8 cellular contexts compared by ENCODE assay signal in the genomic region with DNA sequence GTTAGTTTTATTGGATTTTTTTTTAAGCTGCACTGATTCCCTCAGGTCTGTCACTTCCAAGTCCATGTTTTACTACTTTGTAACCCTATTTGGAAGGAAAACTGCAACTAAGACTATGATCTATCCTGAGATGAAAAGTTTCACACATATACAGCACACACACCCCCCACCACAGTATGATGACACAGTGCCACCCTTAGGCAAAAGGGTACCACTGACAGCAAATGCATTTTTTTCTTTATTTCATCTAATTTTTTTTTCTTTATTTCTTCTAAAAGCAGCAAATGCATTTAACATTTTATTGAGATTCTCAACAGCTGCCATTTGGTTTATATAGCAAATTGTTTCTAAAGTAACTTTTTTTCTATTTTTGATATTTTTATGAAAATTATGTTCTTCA. TPM values are rescaled to one million over a fixed set of nuclear protein-coding genes. Genes with fewer than 3 reads are reported as not detected.
DNase-seq lines count a peak whose midpoint lies in the region; ATAC-seq, FAIRE-seq and TF ChIP-seq lines count a peak whose summit lies in the region.

No MANE protein-coding gene starts in this region.

- peak in 3 of 4 donors; percentile 68 to 74 (median 73) for ATAC-seq in pancreas
- no peak for ATAC-seq in GM18520 (IDR thresholded peaks at IDR 0.05; ENCODE audit: unreplicated experiment)
- ATAC-seq in HG03565 (IDR thresholded peaks at IDR 0.05; ENCODE audit: unreplicated experiment): no peak

- intact Hi-C loops in pancreas (cut with DNase I): no loop called here

- POLR2A ChIA-PET in SK-N-SH (lab: Yijun Ruan, JAX): no interaction called here

- H3K9me3 ChIP-seq in BE2C (no peaks in the 10 kb centered on the region), GM23248 (ENCODE audit: low read depth) (no peaks in the 10 kb centered on the region), SK-N-SH (no peaks in the 10 kb centered on the region), pancreas (no peaks in the 10 kb centered on the region)

- H3K9ac ChIP-seq in GM23248 (no peak overlapping the region), SK-N-SH (no peak overlapping the region)

- H3F3A ChIP-seq in GM23248 (ENCODE audit: insufficient read depth) (no peaks in the 10 kb centered on the region), SK-N-SH (replicated peaks; ENCODE audit: insufficient read depth) (no peaks in the 10 kb centered on the region)

- in situ Hi-C loops in GM23248 (cut with MboI): no loop called here

- no peaks in the 10 kb centered on the region; the same call in 1 of the 2 replicates for H3K4me1 ChIP-seq in BE2C
- peaks cover 6% of the 10 kb centered on the region; the same call in 1 of the 2 replicates for H3K4me1 ChIP-seq in GM23248 (ENCODE audit: insufficient read depth)
- peaks cover 0 to 3% of the 10 kb centered on the region in 2 experiments; a peak in 1 of 4 replicates for H3K4me1 ChIP-seq in SK-N-SH (ENCODE audit: control insufficient read depth in 1 of 2, insufficient read depth in 2 of 2, low read depth in 1 of 2, low read length in 1 of 2)
- H3K4me1 ChIP-seq in pancreas: peaks cover 0 to 5% (median 0%) of the 10 kb centered on the region in 3 donors

- no peaks in the 10 kb centered on the region for H3K9me2 ChIP-seq in GM23248 (ENCODE audit: insufficient read depth)
- no peaks in the 10 kb centered on the region for H3K9me2 ChIP-seq in SK-N-SH

- no peak overlapping the region for H3K27ac Mint-ChIP-seq in mesothelial cell of epicardium

- H3K79me2 ChIP-seq in GM23248 (ENCODE audit: insufficient read depth) (no peaks in the 10 kb centered on the region), SK-N-SH (ENCODE audit: insufficient read depth) (no peaks in the 10 kb centered on the region)

- H3K4me2 ChIP-seq in GM23248 (ENCODE audit: unreplicated experiment): peak overlapping the region; percentile 45
- H3K4me2 ChIP-seq in SK-N-SH: no peak overlapping the region

- H3K27me3 Mint-ChIP-seq in mesothelial cell of epicardium (ENCODE audit: low read depth): no peaks in the 10 kb centered on the region

- no peaks in the 10 kb centered on the region for H3K4me1 Mint-ChIP-seq in mesothelial cell of epicardium

- H3K27ac ChIP-seq in GM23248 (no peak overlapping the region), SK-N-SH (ENCODE audit: low read depth in 2 of 2, low read length in 1 of 2) (peak overlapping the region in 1 of 2 experiments; percentile 12; a peak in 1 of 4 replicates), pancreas (no peak overlapping the region)

- H3K36me3 ChIP-seq in BE2C (no peaks in the 10 kb centered on the region), GM23248 (ENCODE audit: low read depth) (no peaks in the 10 kb centered on the region), SK-N-SH (replicated peaks in 1 of 2; ENCODE audit: control insufficient read depth in 1 of 2, insufficient read depth in 2 of 2, low read length in 1 of 2) (no peaks in the 10 kb centered on the region), pancreas (no peaks in the 10 kb centered on the region)

- H3K27me3 ChIP-seq in BE2C (no peaks in the 10 kb centered on the region), GM23248 (replicated peaks; ENCODE audit: insufficient read depth) (no peaks in the 10 kb centered on the region), SK-N-SH (ENCODE audit: insufficient read depth) (no peaks in the 10 kb centered on the region), pancreas (no peaks in the 10 kb centered on the region)

- peak; percentile 43 for DNase-seq in BE2C
- DNase-seq in GM23248: peak; percentile 45
- DNase-seq in SK-N-SH: peak; percentile 69
- DNase-seq in dermis microvascular lymphatic vessel endothelial cell (ENCODE audit: low read depth in 2 of 2): peak; percentile 48 to 69
- no peak for DNase-seq in pancreas
- no peak for DNase-seq in mesothelial cell of epicardium (ENCODE audit: low spot score in 2 of 2, unreplicated experiment in 2 of 2)

- no peaks in the 10 kb centered on the region for H3K9me3 Mint-ChIP-seq in mesothelial cell of epicardium

- FAIRE-seq in pancreas (lab: Jason Lieb, UNC): no peak

- H3K36me3 Mint-ChIP-seq in mesothelial cell of epicardium: no peaks in the 10 kb centered on the region

- TF ChIP-seq EP300 in SK-N-SH (IDR thresholded peaks at IDR 0.05; ENCODE audit: borderline replicate concordance in 1 of 2, low read depth in 1 of 2, low read length in 1 of 2): no peak

- TF ChIP-seq RAD21 in SK-N-SH (IDR thresholded peaks at IDR 0.05; ENCODE audit: low read length): peak; percentile 76

- H2AFZ ChIP-seq in GM23248 (peak overlapping the region; percentile 67; the same call in 1 of the 2 replicates), SK-N-SH (ENCODE audit: low read depth) (no peak overlapping the region)

- H3K4me3 ChIP-seq in BE2C (ENCODE audit: low read depth, low read length) (no peak overlapping the region), GM23248 (no peak overlapping the region), SK-N-SH (ENCODE audit: low read depth in 2 of 2, low read length in 1 of 2) (no peak overlapping the region), pancreas (no peak overlapping the region)

- H4K20me1 ChIP-seq in GM23248 (ENCODE audit: insufficient read depth) (no peaks in the 10 kb centered on the region), SK-N-SH (ENCODE audit: insufficient read depth) (no peaks in the 10 kb centered on the region)

- no peak overlapping the region for H3K4me3 Mint-ChIP-seq in mesothelial cell of epicardium

- CTCF ChIA-PET in SK-N-SH (lab: Yijun Ruan, JAX): interaction anchor here (0.7 to 2.2 kb wide), 14 partner anchors 9 to 599 kb away, joined by 3 to 9 read pairs (median 4); partner anchors contain the start of genes CIB1 and TTLL13

- TF ChIP-seq CTCF in BE2C (IDR thresholded peaks at IDR 0.05; ENCODE audit: low read depth, low read length) (peak; percentile 78), SK-N-SH (IDR thresholded peaks at IDR 0.05) (peak; percentile 64), pancreas (IDR thresholded peaks at IDR 0.05) (no peak), mesothelial cell of epicardium (IDR thresholded peaks at IDR 0.05; ENCODE audit: unreplicated experiment) (no peak)

TF ChIP-seq in SK-N-SH, 30 proteins besides CTCF, POLR2A, EP300 and RAD21:
- TF ChIP-seq RXRA (IDR thresholded peaks at IDR 0.05; ENCODE audit: borderline replicate concordance, low read depth) (no peak), YY1 (IDR thresholded peaks at IDR 0.05; ENCODE audit: low read depth) (no peak), FOXM1 (IDR thresholded peaks at IDR 0.05; ENCODE audit: low read depth) (no peak), SMC3 (IDR thresholded peaks at IDR 0.05; ENCODE audit: low read depth, low read length) (peak; percentile 41; the same call in 1 of the 2 replicates), EZH2phosphoT487 (IDR thresholded peaks at IDR 0.05; ENCODE audit: borderline replicate concordance, low read depth) (no peak)

RNA-seq across cellular contexts. Expression of gene NGRN, which starts 21.2 kb away (rescaled TPM):
- 226 TPM for polyA plus RNA-seq in BE2C (2012; ENCODE audit: insufficient read depth, insufficient read length, low read depth)
- 98.8 and 122 TPM in 2 replicates for total RNA-seq in GM23248 (2014; rRNA removed; shearing (Covaris generic))
- polyA plus RNA-seq in GM23248 (2016; fragmentation: Nextera tagmentation; extraction: Ambion mirVana) (99.5 and 107 TPM in 2 replicates), SK-N-SH (2012; rRNA removed) (48.2 and 66.5 TPM in 2 replicates), pancreas (10 to 100 TPM; 25.0 to 46.8 TPM)
- polyA plus RNA-seq in SK-N-SH (2012; cell fraction: cytosol; rRNA removed): 64.3 and 64.8 TPM in 2 replicates
- polyA plus RNA-seq in SK-N-SH (2012; cell fraction: nucleus; rRNA removed): 26.8 and 34.3 TPM in 2 replicates
- total RNA-seq in dermis microvascular lymphatic vessel endothelial cell (46.0 and 71.7 TPM in 2 replicates), pancreas (10 to 100 TPM; 19.3 to 37.7 (median 26.9) TPM), mesothelial cell of epicardium (91.9 to 93.4 TPM (median 92.8 TPM) in 3 replicates)

RNA-seq across cellular contexts. Expression of gene TTLL13, which starts 37.3 kb away (rescaled TPM):
- polyA plus RNA-seq in BE2C (2012; ENCODE audit: insufficient read depth, insufficient read length, low read depth): not detected
- total RNA-seq in GM23248 (2014; rRNA removed; shearing (Covaris generic)): not detected in 2 replicates
- not detected in 2 replicates for polyA plus RNA-seq in GM23248 (2016; fragmentation: Nextera tagmentation; extraction: Ambion mirVana)
- 0.03 and 0.06 TPM in 2 replicates for polyA plus RNA-seq in SK-N-SH (2012; rRNA removed)
- 0.01 TPM in 1 of 2 replicates, not detected in the other for polyA plus RNA-seq in SK-N-SH (2012; cell fraction: cytosol; rRNA removed)
- polyA plus RNA-seq in SK-N-SH (2012; cell fraction: nucleus; rRNA removed): 0.38 and 1.1 TPM in 2 replicates
- total RNA-seq in dermis microvascular lymphatic vessel endothelial cell: under 0.01 and 0.13 TPM in 2 replicates
- total RNA-seq in pancreas: under 1 TPM in 4 of 6 donors, not detected in 2; 0.19 to 0.46 (median 0.35) TPM
- 1 to 10 TPM; 1.3 to 2.4 TPM for polyA plus RNA-seq in pancreas
- 0.33 to 0.77 TPM (median 0.47 TPM) in 3 replicates for total RNA-seq in mesothelial cell of epicardium

RNA-seq across cellular contexts. Expression of gene GDPGP1, which starts 52.7 kb away (rescaled TPM):
- polyA plus RNA-seq in BE2C (2012; ENCODE audit: insufficient read depth, insufficient read length, low read depth): 1.6 TPM
- total RNA-seq in GM23248 (2014; rRNA removed; shearing (Covaris generic)): 9.0 TPM in 2 replicates
- polyA plus RNA-seq in GM23248 (2016; fragmentation: Nextera tagmentation; extraction: Ambion mirVana): 1.3 TPM in 2 replicates
- 2.2 and 2.4 TPM in 2 replicates for polyA plus RNA-seq in SK-N-SH (2012; rRNA removed)
- 0.93 and 2.1 TPM in 2 replicates for polyA plus RNA-seq in SK-N-SH (2012; cell fraction: cytosol; rRNA removed)
- 4.0 and 5.3 TPM in 2 replicates for polyA plus RNA-seq in SK-N-SH (2012; cell fraction: nucleus; rRNA removed)
- 9.2 and 10.0 TPM in 2 replicates for total RNA-seq in dermis microvascular lymphatic vessel endothelial cell
- 1 to 10 TPM; 2.6 to 7.0 (median 4.4) TPM for total RNA-seq in pancreas
- 1 to 10 TPM; 2.0 to 3.3 TPM for polyA plus RNA-seq in pancreas
- total RNA-seq in mesothelial cell of epicardium: 8.0 to 9.2 TPM (median 8.4 TPM) in 3 replicates

RNA-seq across cellular contexts. Expression of gene CIB1, which starts 52.9 kb away (rescaled TPM):
- 35.4 TPM for polyA plus RNA-seq in BE2C (2012; ENCODE audit: insufficient read depth, insufficient read length, low read depth)
- 30.7 and 45.8 TPM in 2 replicates for total RNA-seq in GM23248 (2014; rRNA removed; shearing (Covaris generic))
- 123 and 129 TPM in 2 replicates for polyA plus RNA-seq in GM23248 (2016; fragmentation: Nextera tagmentation; extraction: Ambion mirVana)
- polyA plus RNA-seq in SK-N-SH (2012; rRNA removed): 74.7 and 87.9 TPM in 2 replicates
- 52.7 and 60.3 TPM in 2 replicates for polyA plus RNA-seq in SK-N-SH (2012; cell fraction: cytosol; rRNA removed)
- polyA plus RNA-seq in SK-N-SH (2012; cell fraction: nucleus; rRNA removed): 63.1 and 96.6 TPM in 2 replicates
- 40.1 and 47.3 TPM in 2 replicates for total RNA-seq in dermis microvascular lymphatic vessel endothelial cell
- total RNA-seq in pancreas: 10 to 100 TPM; 70.4 to 88.6 (median 79.3) TPM
- polyA plus RNA-seq in pancreas: 100 to 1,000 TPM; 153 to 162 TPM
- 16.9 to 18.1 TPM (median 17.6 TPM) in 3 replicates for total RNA-seq in mesothelial cell of epicardium

Comparison
In these comparisons a context has a peak if more than half of its experiments do, and no peak if none do; other contexts are left out.
1. DNase-seq: peak in BE2C (single experiment), GM23248 (single experiment), SK-N-SH (single experiment) and dermis microvascular lymphatic vessel endothelial cell (2 of 2); none in pancreas (0 of 6) and mesothelial cell of epicardium (0 of 2).
2. CTCF ChIP-seq: peak in BE2C (single experiment) and SK-N-SH (single experiment); none in pancreas (0 of 4) and mesothelial cell of epicardium (single experiment).
3. ATAC-seq: peak in pancreas (3 of 4); none in GM18520 (single experiment) and HG03565 (single experiment).